In the genomic region with DNA sequence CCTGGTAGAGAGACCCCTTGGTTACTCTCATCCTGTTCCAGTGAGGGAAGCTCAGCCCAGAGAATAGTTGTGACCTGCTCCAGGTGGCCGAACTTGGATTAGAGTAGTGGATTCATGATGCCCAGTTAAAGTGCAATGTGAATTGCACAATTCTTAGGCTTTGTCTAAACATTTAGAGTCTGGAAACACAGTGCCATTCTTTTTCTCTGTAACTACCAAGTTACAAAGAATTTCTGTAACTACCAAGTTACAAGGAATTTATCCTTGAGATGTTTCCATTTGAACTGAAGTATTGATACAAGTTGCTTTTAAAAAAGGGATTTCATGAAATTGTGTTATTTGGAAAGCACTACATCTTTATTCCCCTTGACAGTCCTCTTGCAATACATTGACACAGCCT, we compare ENCODE assay signal across 22 cellular contexts.
DNase-seq lines count a peak whose midpoint lies in the region; ATAC-seq and TF ChIP-seq lines count a peak whose summit lies in the region.
"Had no signal": no experiment of that assay in that cellular context is flagged by ENCODE, and none has a peak within 500 bp of the region (broad histone marks: within the 10 kb centered on the region; RNA-seq: fewer than 3 reads in every experiment).

No MANE protein-coding gene starts in this region.

- no peaks in the 10 kb centered on the region for H3K36me3 ChIP-seq in Karpas-422 (ENCODE audit: insufficient read depth, low read length)
- H3K36me3 ChIP-seq in smooth muscle cell (ENCODE audit: low read depth): no peaks in the 10 kb centered on the region
- H3K36me3 ChIP-seq: MG63, SJCRH30 had no signal

- H3K27me3 ChIP-seq in Karpas-422 (ENCODE audit: low read length): no peaks in the 10 kb centered on the region
- no peaks in the 10 kb centered on the region for H3K27me3 ChIP-seq in smooth muscle cell (ENCODE audit: low read depth)
- H3K27me3 ChIP-seq: MG63, SJCRH30 had no signal

- H3K9ac ChIP-seq in Karpas-422 (ENCODE audit: low read length) (no peak overlapping the region), smooth muscle cell (ENCODE audit: low read depth) (no peak overlapping the region)

- H3K4me1 ChIP-seq in Karpas-422 (ENCODE audit: low read length) (peaks cover 54% of the 10 kb centered on the region), smooth muscle cell (ENCODE audit: low read depth) (peaks cover 9% of the 10 kb centered on the region)

- H3K27ac Mint-ChIP-seq in activated CD4-positive, alpha-beta T cell treated with anti-CD3 and anti-CD28 coated beads, Interleukin-2, amount 10 ng/mL, durations not matched to agents 24 days and 14 days: no peak overlapping the region
- H3K27ac Mint-ChIP-seq: GM23338, H9 had no signal

- no peak overlapping the region for H3K4me3 ChIP-seq in Karpas-422 (ENCODE audit: low read length)
- H3K4me3 ChIP-seq in smooth muscle cell: no peak overlapping the region
- H3K4me3 ChIP-seq: GM23338, MG63, SJCRH30 had no signal

- peaks cover 5% of the 10 kb centered on the region for H3K9me3 Mint-ChIP-seq in activated CD4-positive, alpha-beta T cell treated with anti-CD3 and anti-CD28 coated beads, Interleukin-2, amount 10 ng/mL, durations not matched to agents 24 days and 14 days
- H3K9me3 Mint-ChIP-seq: GM23338 had no signal

- 90% methylated on average over 1 of the region's 1 CpG for WGBS in smooth muscle cell (ENCODE audit: low lambda C conversion rate)

- peaks cover 1% of the 10 kb centered on the region for H3K4me1 Mint-ChIP-seq in activated CD4-positive, alpha-beta T cell treated with anti-CD3 and anti-CD28 coated beads, Interleukin-2, amount 10 ng/mL, durations not matched to agents 24 days and 14 days

- no peak overlapping the region for H3K4me3 Mint-ChIP-seq in activated CD4-positive, alpha-beta T cell treated with anti-CD3 and anti-CD28 coated beads, Interleukin-2, amount 10 ng/mL, durations not matched to agents 24 days and 14 days
- H3K4me3 Mint-ChIP-seq: GM23338, H9 had no signal

- H3K4me2 ChIP-seq in Karpas-422 (ENCODE audit: low read depth, low read length, poor library complexity, severe bottlenecking) (no peak overlapping the region), smooth muscle cell (peak overlapping the region; percentile 55)
- H3K4me2 ChIP-seq: GM23338 had no signal

- H3K79me2 ChIP-seq in Karpas-422 (ENCODE audit: low read length) (no peaks in the 10 kb centered on the region), smooth muscle cell (ENCODE audit: low read depth) (no peaks in the 10 kb centered on the region)

- H3K27ac ChIP-seq in Karpas-422 (ENCODE audit: low read length) (peak overlapping the region; percentile 99; the same call in 1 of the 2 replicates), smooth muscle cell (ENCODE audit: low read depth) (no peak overlapping the region)
- H3K27ac ChIP-seq: SJCRH30 had no signal

- no peaks in the 10 kb centered on the region for H4K20me1 ChIP-seq in Karpas-422 (ENCODE audit: insufficient read depth, low read depth, low read length)
- no peaks in the 10 kb centered on the region for H4K20me1 ChIP-seq in smooth muscle cell (ENCODE audit: low read depth)

- no peak for TF ChIP-seq CTCF in smooth muscle cell (IDR thresholded peaks at IDR 0.05; ENCODE audit: borderline replicate concordance, insufficient read depth, poor library complexity, severe bottlenecking)

- no peaks in the 10 kb centered on the region for H3K9me2 ChIP-seq in Karpas-422 (replicated peaks; ENCODE audit: insufficient read depth, low read length)

- ATAC-seq in left lobe of liver (peak; percentile 49), HG02973 (IDR thresholded peaks at IDR 0.05; ENCODE audit: unreplicated experiment) (no peak), GM19328 (IDR thresholded peaks at IDR 0.05; ENCODE audit: unreplicated experiment) (no peak)
- ATAC-seq: GM23338, PC-3, SK-N-SH treated with all-trans-retinoic acid at 6 μM for 48 hours had no signal

- H3F3A ChIP-seq in smooth muscle cell (ENCODE audit: low read depth): peaks cover 11% of the 10 kb centered on the region

- peaks cover 26% of the 10 kb centered on the region for H3K27me3 Mint-ChIP-seq in activated CD4-positive, alpha-beta T cell treated with anti-CD3 and anti-CD28 coated beads, Interleukin-2, amount 10 ng/mL, durations not matched to agents 24 days and 14 days

- DNase-seq in Karpas-422 (no peak), fibroblast of gingiva (ENCODE audit: low read depth) (peak; percentile 44), left lobe of liver (ENCODE audit: low spot score) (no peak), smooth muscle cell (lab: John Stamatoyannopoulos, UW; ENCODE audit: unreplicated experiment) (no peak)
- DNase-seq in activated CD4-positive, alpha-beta T cell treated with anti-CD3 and anti-CD28 coated beads, Interleukin-2, amount 10 ng/mL, durations not matched to agents 24 days and 14 days: no peak
- DNase-seq: Calu3, DMS153, DND-41, H9, MG63, NCI-H1105 treated with DMSO at 0.1 percent for 48 hours, NCI-H146, NCI-H2029, NCI-H446, NCI-H524 treated with DMSO at 0.1 percent for 48 hours, NCI-H774, PC-3 had no signal

- H3K36me3 Mint-ChIP-seq in activated CD4-positive, alpha-beta T cell treated with anti-CD3 and anti-CD28 coated beads, Interleukin-2, amount 10 ng/mL, durations not matched to agents 24 days and 14 days (ENCODE audit: low read depth): no peaks in the 10 kb centered on the region

- H2AFZ ChIP-seq in Karpas-422 (ENCODE audit: low read length) (no peak overlapping the region), smooth muscle cell (ENCODE audit: low read depth) (no peak overlapping the region)

- H3K9me3 ChIP-seq in Karpas-422 (ENCODE audit: low read length) (no peaks in the 10 kb centered on the region), smooth muscle cell (replicated peaks; ENCODE audit: low read depth) (no peaks in the 10 kb centered on the region)
- H3K9me3 ChIP-seq: SJCRH30 had no signal

- intact Hi-C loops in activated CD4-positive, alpha-beta T cell treated with anti-CD3 and anti-CD28 coated beads, Interleukin-2, amount 10 ng/mL, durations not matched to agents 24 days and 14 days (cut with micrococcal nuclease): no loop called here
